ENCODE assay signal across 12 cellular contexts in the genomic region with DNA sequence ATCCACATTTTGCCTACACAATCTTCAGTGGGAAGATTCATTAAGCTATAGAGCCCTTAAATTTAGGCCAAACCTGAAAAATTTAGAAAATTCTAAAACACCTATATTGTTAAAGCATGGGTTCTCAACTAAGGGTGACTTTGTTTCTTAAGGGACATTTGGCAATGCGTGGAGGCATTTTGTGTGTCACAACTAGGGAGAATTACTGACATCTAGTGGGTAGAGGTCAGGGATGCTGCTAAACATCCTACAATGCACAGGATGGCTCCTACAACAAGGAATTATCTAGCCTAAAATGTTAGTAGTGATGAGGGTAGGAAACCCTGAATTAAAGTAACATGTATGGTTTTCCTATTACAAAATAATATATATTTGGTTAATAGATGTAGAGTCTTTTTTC. TPM values are rescaled to one million over a fixed set of nuclear protein-coding genes. Genes with fewer than 3 reads are reported as not detected.
A peak's percentile ranks its signal among the peaks of the same experiment; 100 is the strongest.
DNase-seq lines count a peak whose midpoint lies in the region; ATAC-seq and TF ChIP-seq lines count a peak whose summit lies in the region.
"Had no signal": no experiment of that assay in that cellular context is flagged by ENCODE, and none has a peak within 500 bp of the region (broad histone marks: within the 10 kb centered on the region; RNA-seq: fewer than 3 reads in every experiment).

No MANE protein-coding gene starts in this region.

- in situ Hi-C loops in G401 (cut with HindIII; ENCODE audit: low sequenced_read_pairs) (no loop called here), KBM-7 (cut with MboI; ENCODE audit: low pct_unique_long_range_greater_than_20kb, low sequenced_read_pairs) (no loop called here), brain microvascular endothelial cell (cut with HindIII; ENCODE audit: low pct_ligation_motif_present, low sequenced_read_pairs) (no loop called here)

- H3K79me2 ChIP-seq in smooth muscle cell (ENCODE audit: low read depth) = peaks cover 3% of the 10 kb centered on the region

- H3K4me1 Mint-ChIP-seq in activated CD8-positive, alpha-beta memory T cell treated with anti-CD3 and anti-CD28 coated beads, Interleukin-2, amount 10 ng/mL, durations not matched to agents 7 days and 5 days = no peaks in the 10 kb centered on the region

- H3K4me1 ChIP-seq in lower lobe of right lung (no peaks in the 10 kb centered on the region), smooth muscle cell (ENCODE audit: low read depth) (no peaks in the 10 kb centered on the region)

- peaks cover 34% of the 10 kb centered on the region for H4K20me1 ChIP-seq in smooth muscle cell (ENCODE audit: low read depth)

- WGBS in smooth muscle cell (ENCODE audit: low lambda C conversion rate) = 55% methylated on average over 1 of the region's 1 CpG

- TF ChIP-seq CTCF in brain microvascular endothelial cell (IDR thresholded peaks at IDR 0.05; ENCODE audit: low read depth, low read length, missing control alignments) = peak; percentile 19
- peak; percentile 10 for TF ChIP-seq CTCF in lower lobe of right lung (IDR thresholded peaks at IDR 0.05)
- no peak for TF ChIP-seq CTCF in smooth muscle cell (IDR thresholded peaks at IDR 0.05; ENCODE audit: borderline replicate concordance, insufficient read depth, poor library complexity, severe bottlenecking)

- H3K9me3 ChIP-seq in lower lobe of right lung = no peaks in the 10 kb centered on the region
- H3K9me3 ChIP-seq in smooth muscle cell (replicated peaks; ENCODE audit: low read depth) = no peaks in the 10 kb centered on the region

- peaks cover 2% of the 10 kb centered on the region for H3K36me3 Mint-ChIP-seq in activated CD8-positive, alpha-beta memory T cell treated with anti-CD3 and anti-CD28 coated beads, Interleukin-2, amount 10 ng/mL, durations not matched to agents 7 days and 5 days

- no peak overlapping the region for H3K4me3 Mint-ChIP-seq in activated CD8-positive, alpha-beta memory T cell treated with anti-CD3 and anti-CD28 coated beads, Interleukin-2, amount 10 ng/mL, durations not matched to agents 7 days and 5 days
- H3K4me3 Mint-ChIP-seq: memory B cell had no signal

- H3F3A ChIP-seq in smooth muscle cell (ENCODE audit: low read depth) = no peaks in the 10 kb centered on the region

- H3K9ac ChIP-seq in smooth muscle cell (ENCODE audit: low read depth) = no peak overlapping the region

- no peaks in the 10 kb centered on the region for H3K36me3 ChIP-seq in brain microvascular endothelial cell (replicated peaks)
- no peaks in the 10 kb centered on the region for H3K36me3 ChIP-seq in lower lobe of right lung
- no peaks in the 10 kb centered on the region for H3K36me3 ChIP-seq in smooth muscle cell (ENCODE audit: low read depth)

- no peaks in the 10 kb centered on the region for H3K9me3 Mint-ChIP-seq in activated CD8-positive, alpha-beta memory T cell treated with anti-CD3 and anti-CD28 coated beads, Interleukin-2, amount 10 ng/mL, durations not matched to agents 7 days and 5 days (ENCODE audit: low read depth)
- H3K9me3 Mint-ChIP-seq: memory B cell had no signal

- ATAC-seq in lower lobe of right lung = no peak
- ATAC-seq in activated CD8-positive, alpha-beta memory T cell treated with anti-CD3 and anti-CD28 coated beads, Interleukin-2, amount 10 ng/mL, durations not matched to agents 7 days and 5 days = no peak

- H3K27me3 Mint-ChIP-seq in activated CD8-positive, alpha-beta memory T cell treated with anti-CD3 and anti-CD28 coated beads, Interleukin-2, amount 10 ng/mL, durations not matched to agents 7 days and 5 days = no peaks in the 10 kb centered on the region
- H3K27me3 Mint-ChIP-seq: memory B cell had no signal

- intact Hi-C loops in lower lobe of right lung (cut with DNase I) = no loop called here

- CTCF ChIA-PET in activated CD8-positive, alpha-beta memory T cell treated with anti-CD3 and anti-CD28 coated beads, Interleukin-2, amount 10 ng/mL, durations not matched to agents 7 days and 5 days (lab: Charles Lee) = no interaction called here

- H3K27ac Mint-ChIP-seq in activated CD8-positive, alpha-beta memory T cell treated with anti-CD3 and anti-CD28 coated beads, Interleukin-2, amount 10 ng/mL, durations not matched to agents 7 days and 5 days = no peak overlapping the region

- no peak overlapping the region for H2AFZ ChIP-seq in smooth muscle cell (ENCODE audit: low read depth)

- no peaks in the 10 kb centered on the region for H3K27me3 ChIP-seq in brain microvascular endothelial cell (replicated peaks)
- H3K27me3 ChIP-seq in lower lobe of right lung (ENCODE audit: low read depth) = no peaks in the 10 kb centered on the region
- no peaks in the 10 kb centered on the region for H3K27me3 ChIP-seq in smooth muscle cell (ENCODE audit: low read depth)

- no peak overlapping the region for H3K4me2 ChIP-seq in smooth muscle cell

- H3K4me3 ChIP-seq in brain microvascular endothelial cell (ENCODE audit: low read depth, low read length) = no peak overlapping the region
- H3K4me3 ChIP-seq in lower lobe of right lung = no peak overlapping the region
- H3K4me3 ChIP-seq in smooth muscle cell = no peak overlapping the region

- peak; percentile 15 for DNase-seq in G401 (ENCODE audit: low spot score)
- DNase-seq in KBM-7 = peak; percentile 53
- no peak for DNase-seq in brain microvascular endothelial cell
- DNase-seq in lower lobe of right lung = no peak
- no peak for DNase-seq in smooth muscle cell (lab: John Stamatoyannopoulos, UW; ENCODE audit: unreplicated experiment)
- DNase-seq in NCI-H1048 (lab: John Stamatoyannopoulos, UW) = no peak
- no peak for DNase-seq in stimulated activated naive CD4-positive, alpha-beta T cell (lab: John Stamatoyannopoulos, UW)
- no peak for DNase-seq in activated CD8-positive, alpha-beta memory T cell treated with anti-CD3 and anti-CD28 coated beads, Interleukin-2, amount 10 ng/mL, durations not matched to agents 7 days and 5 days
- DNase-seq: activated CD8-positive, alpha-beta memory T cell treated with anti-CD3 and anti-CD28 coated beads for 24 hours; NCI-H2227 treated with DMSO at 0.1 percent for 48 hours; stimulated activated CD4-positive, alpha-beta T cell treated with anti-CD3 and anti-CD28 coated beads, Interleukin-2, amount 100 ng/mL, for 24 hours had no signal

- no peak overlapping the region for H3K27ac ChIP-seq in brain microvascular endothelial cell
- no peak overlapping the region for H3K27ac ChIP-seq in lower lobe of right lung
- H3K27ac ChIP-seq in smooth muscle cell (ENCODE audit: low read depth) = no peak overlapping the region

RNA-seq across cellular contexts. Expression of gene TBC1D5, which starts 55.8 kb away (rescaled TPM):
- 27.7 and 51.3 TPM in 2 replicates for total RNA-seq in G401 (2014; rRNA removed; shearing (Covaris generic))
- total RNA-seq in lower lobe of right lung (75.6 TPM), smooth muscle cell (35.3 and 54.0 TPM in 2 replicates)
- polyA plus RNA-seq in smooth muscle cell = 12.1 and 14.6 TPM in 2 replicates
- 10 to 100 TPM; 54.3 to 58.9 TPM for total RNA-seq in activated CD8-positive, alpha-beta memory T cell treated with anti-CD3 and anti-CD28 coated beads, Interleukin-2, amount 10 ng/mL, durations not matched to agents 7 days and 5 days

Comparison
In these comparisons a context has a peak if more than half of its experiments do, and no peak if none do; other contexts are left out.
1. DNase-seq: peak in G401 (single experiment) and KBM-7 (single experiment); none in brain microvascular endothelial cell (single experiment), lower lobe of right lung (single experiment), smooth muscle cell (single experiment), NCI-H1048 (single experiment), stimulated activated naive CD4-positive, alpha-beta T cell (0 of 6) and activated CD8-positive, alpha-beta memory T cell treated with anti-CD3 and anti-CD28 coated beads, Interleukin-2, amount 10 ng/mL, durations not matched to agents 7 days and 5 days (single experiment).